Comparison of ENCODE assay signal across 22 cellular contexts in genomic region chr3:58272891-58273290, GRCh38. TPM values are rescaled to one million over a fixed set of nuclear protein-coding genes. Genes with fewer than 3 reads are reported as not detected.
DNase-seq lines count a peak whose midpoint lies in the region; ATAC-seq and TF ChIP-seq lines count a peak whose summit lies in the region.
"Had no signal": no experiment of that assay in that cellular context is flagged by ENCODE, and none has a peak within 500 bp of the region (broad histone marks: within the 10 kb centered on the region; RNA-seq: fewer than 3 reads in every experiment).

No MANE protein-coding gene starts in this region.

- no peak overlapping the region for H2AFZ ChIP-seq in GM23248

- H3K27ac ChIP-seq in GM23248: peak overlapping the region; percentile 85
- peak overlapping the region; percentile 76 for H3K27ac ChIP-seq in RWPE2 (ENCODE audit: poor library complexity, severe bottlenecking)
- H3K27ac ChIP-seq in colonic mucosa: peak overlapping the region; percentile 44
- H3K27ac ChIP-seq: HL-60 had no signal

- H3K4me1 ChIP-seq in GM23248 (ENCODE audit: insufficient read depth) (peaks cover 23% of the 10 kb centered on the region), RWPE2 (ENCODE audit: insufficient read depth, poor library complexity, severe bottlenecking) (peaks cover 13% of the 10 kb centered on the region), colonic mucosa (peaks cover 7% of the 10 kb centered on the region)

- intact Hi-C loops in colonic mucosa (cut with DNase I): no loop called here

- no peak overlapping the region for H3K27ac Mint-ChIP-seq in stimulated activated memory B cell treated with anti-CD40 and anti-IgM and Interleukin-4, amounts not matched to agents 10 μg/mL and 1 μg/mL and 100 μg/mL, for 72 hours
- H3K27ac Mint-ChIP-seq: activated T-helper 17 cell treated with anti-CD3 and anti-CD28 coated beads, Interleukin-2, amount 50 U/mL, for 72 hours; CD4-positive, alpha-beta T cell had no signal

- no peak for ATAC-seq in RWPE2 (ENCODE audit: low read depth)
- ATAC-seq in stimulated activated memory B cell treated with anti-CD40 and anti-IgM and Interleukin-4, amounts not matched to agents 10 μg/mL and 1 μg/mL and 100 μg/mL, for 72 hours: no peak
- ATAC-seq: T-cell had no signal

- peaks cover 2% of the 10 kb centered on the region for H3K9me3 Mint-ChIP-seq in stimulated activated memory B cell treated with anti-CD40 and anti-IgM and Interleukin-4, amounts not matched to agents 10 μg/mL and 1 μg/mL and 100 μg/mL, for 72 hours
- H3K9me3 Mint-ChIP-seq: activated T-helper 17 cell treated with anti-CD3 and anti-CD28 coated beads, Interleukin-2, amount 50 U/mL, for 72 hours had no signal

- H3K9me3 ChIP-seq in GM23248 (ENCODE audit: low read depth) (no peaks in the 10 kb centered on the region), RWPE2 (ENCODE audit: severe bottlenecking) (no peaks in the 10 kb centered on the region), colonic mucosa (no peaks in the 10 kb centered on the region)
- H3K9me3 ChIP-seq: thoracic aorta had no signal

- peak overlapping the region; percentile 84 for H3K4me2 ChIP-seq in GM23248 (ENCODE audit: unreplicated experiment)

- no peaks in the 10 kb centered on the region for H3K36me3 ChIP-seq in GM23248 (ENCODE audit: low read depth)
- peaks cover 3% of the 10 kb centered on the region; the same call in 1 of the 2 replicates for H3K36me3 ChIP-seq in RWPE2 (ENCODE audit: low read depth)
- no peaks in the 10 kb centered on the region for H3K36me3 ChIP-seq in colonic mucosa

- H4K20me1 ChIP-seq in GM23248 (ENCODE audit: insufficient read depth): no peaks in the 10 kb centered on the region

- H3K4me1 Mint-ChIP-seq in stimulated activated memory B cell treated with anti-CD40 and anti-IgM and Interleukin-4, amounts not matched to agents 10 μg/mL and 1 μg/mL and 100 μg/mL, for 72 hours: peaks cover 6% of the 10 kb centered on the region
- H3K4me1 Mint-ChIP-seq: activated T-helper 17 cell treated with anti-CD3 and anti-CD28 coated beads, Interleukin-2, amount 50 U/mL, for 72 hours had no signal

- DNase-seq in GM23248 (peak; percentile 32), RWPE2 (ENCODE audit: low spot score) (no peak), colonic mucosa (no peak), lung microvascular endothelial cell (ENCODE audit: low read depth in 2 of 2) (peak; percentile 10 to 76), kidney glomerular epithelial cell (lab: John Stamatoyannopoulos, UW) (no peak), NCI-H1436 (lab: John Stamatoyannopoulos, UW) (no peak)
- no peak for DNase-seq in activated CD4-positive, alpha-beta T cell treated with anti-CD3 and anti-CD28 coated beads, Interleukin-2, amount 50 U/mL, for 4 hours
- DNase-seq: activated CD4-positive, alpha-beta T cell treated with anti-CD3 and anti-CD28 coated beads for 1 hour; CD4-positive, alpha-beta T cell; GDM1; H7; NCI-H345; NCI-H82; SHP77 treated with DMSO at 0.1 percent for 48 hours; stimulated activated CD4-positive, alpha-beta T cell treated with anti-CD3 and anti-CD28 coated beads, Interleukin-4, amount 100 ng/mL, for 1 hour; stimulated activated naive CD4-positive, alpha-beta T cell treated with Interleukin-2 at 50 U/mL for 16 hours; T-cell had no signal

- in situ Hi-C loops in GM23248 (cut with MboI): no loop called here

- H3K9me2 ChIP-seq in GM23248 (ENCODE audit: insufficient read depth): no peaks in the 10 kb centered on the region

- H3K4me3 Mint-ChIP-seq in stimulated activated memory B cell treated with anti-CD40 and anti-IgM and Interleukin-4, amounts not matched to agents 10 μg/mL and 1 μg/mL and 100 μg/mL, for 72 hours: no peak overlapping the region
- H3K4me3 Mint-ChIP-seq: activated naive CD8-positive, alpha-beta T cell; activated T-helper 17 cell treated with anti-CD3 and anti-CD28 coated beads, Interleukin-2, amount 50 U/mL, for 72 hours; CD4-positive, alpha-beta T cell; T-cell had no signal

- H3K27me3 ChIP-seq in GM23248 (replicated peaks; ENCODE audit: insufficient read depth): no peaks in the 10 kb centered on the region
- no peaks in the 10 kb centered on the region for H3K27me3 ChIP-seq in RWPE2 (ENCODE audit: insufficient read depth, poor library complexity, severe bottlenecking)
- no peaks in the 10 kb centered on the region for H3K27me3 ChIP-seq in colonic mucosa

- 84% methylated on average over 3 of the region's 3 CpGs for WGBS in GM23248 (ENCODE audit: low coverage in 1 of 2, low lambda C conversion rate in 2 of 2, missing lambda C conversion rate in 2 of 2), 2 experiments

- H3K27me3 Mint-ChIP-seq in stimulated activated memory B cell treated with anti-CD40 and anti-IgM and Interleukin-4, amounts not matched to agents 10 μg/mL and 1 μg/mL and 100 μg/mL, for 72 hours: no peaks in the 10 kb centered on the region
- H3K27me3 Mint-ChIP-seq: activated naive CD8-positive, alpha-beta T cell; activated T-helper 17 cell treated with anti-CD3 and anti-CD28 coated beads, Interleukin-2, amount 50 U/mL, for 72 hours; CD4-positive, alpha-beta T cell; T-cell had no signal

- TF ChIP-seq CTCF in RWPE2 (IDR thresholded peaks at IDR 0.05; ENCODE audit: poor library complexity, severe bottlenecking) (no peak), colonic mucosa (IDR thresholded peaks at IDR 0.05) (no peak)

- no peaks in the 10 kb centered on the region for H3K79me2 ChIP-seq in GM23248 (ENCODE audit: insufficient read depth)

- H3K9ac ChIP-seq in GM23248 (peak overlapping the region; percentile 69), colonic mucosa (ENCODE audit: low read depth in 2 of 2, low read length in 2 of 2) (no peak overlapping the region)

- H3K36me3 Mint-ChIP-seq in stimulated activated memory B cell treated with anti-CD40 and anti-IgM and Interleukin-4, amounts not matched to agents 10 μg/mL and 1 μg/mL and 100 μg/mL, for 72 hours: peaks cover 76% of the 10 kb centered on the region

- H3K4me3 ChIP-seq in GM23248 (peak overlapping the region; percentile 60; the same call in 1 of the 2 replicates), RWPE2 (ENCODE audit: severe bottlenecking) (no peak overlapping the region), colonic mucosa (no peak overlapping the region)
- H3K4me3 ChIP-seq: thoracic aorta had no signal

- H3F3A ChIP-seq in GM23248 (ENCODE audit: insufficient read depth): peaks cover 24% of the 10 kb centered on the region

RNA-seq across cellular contexts. Expression of gene RPP14, which starts 33.2 kb away (rescaled TPM):
- 14.9 and 15.7 TPM in 2 replicates for total RNA-seq in GM23248 (2014; rRNA removed; shearing (Covaris generic))
- 11.4 and 13.4 TPM in 2 replicates for polyA plus RNA-seq in GM23248 (2016; fragmentation: Nextera tagmentation; extraction: Ambion mirVana)
- total RNA-seq in colonic mucosa: 10 to 100 TPM; 17.8 to 19.5 TPM
- 11.8 and 12.3 TPM in 2 replicates for total RNA-seq in lung microvascular endothelial cell

RNA-seq across cellular contexts. Expression of gene HTD2, which starts 33.4 kb away (rescaled TPM):
- 5.4 and 9.6 TPM in 2 replicates for total RNA-seq in GM23248 (2014; rRNA removed; shearing (Covaris generic))
- 17.0 and 21.8 TPM in 2 replicates for polyA plus RNA-seq in GM23248 (2016; fragmentation: Nextera tagmentation; extraction: Ambion mirVana)
- 10 to 100 TPM in 1 of 2 donors, 1 to 10 TPM in 1; 9.6 to 13.6 TPM for total RNA-seq in colonic mucosa
- 4.4 and 5.6 TPM in 2 replicates for total RNA-seq in lung microvascular endothelial cell

RNA-seq across cellular contexts. Expression of gene ABHD6, which starts 35.3 kb away (rescaled TPM):
- 5.3 and 5.8 TPM in 2 replicates for total RNA-seq in GM23248 (2014; rRNA removed; shearing (Covaris generic))
- 4.4 and 4.8 TPM in 2 replicates for polyA plus RNA-seq in GM23248 (2016; fragmentation: Nextera tagmentation; extraction: Ambion mirVana)
- total RNA-seq in colonic mucosa (10 to 100 TPM; 16.5 to 24.5 TPM), lung microvascular endothelial cell (11.6 and 35.1 TPM in 2 replicates)

RNA-seq across cellular contexts. Expression of gene PXK, which starts 59.8 kb away (rescaled TPM):
- 30.7 and 33.8 TPM in 2 replicates for total RNA-seq in GM23248 (2014; rRNA removed; shearing (Covaris generic))
- polyA plus RNA-seq in GM23248 (2016; fragmentation: Nextera tagmentation; extraction: Ambion mirVana): 45.1 and 46.2 TPM in 2 replicates
- total RNA-seq in colonic mucosa (10 to 100 TPM in 1 of 2 donors, 1 to 10 TPM in 1; 9.3 to 11.4 TPM), lung microvascular endothelial cell (13.7 and 16.1 TPM in 2 replicates)

Comparison
In these comparisons a context has a peak if more than half of its experiments do, and no peak if none do; other contexts are left out.
1. DNase-seq: peak in GM23248 (single experiment) and lung microvascular endothelial cell (2 of 2); none in RWPE2 (single experiment), colonic mucosa (single experiment), activated CD4-positive, alpha-beta T cell treated with anti-CD3 and anti-CD28 coated beads, Interleukin-2, amount 50 U/mL, for 4 hours (0 of 2), kidney glomerular epithelial cell (single experiment) and NCI-H1436 (single experiment).
2. Peak in every context shown above with its lines, with median percentiles within 50 percentile points of each other: H3K27ac ChIP-seq.